Comparison of ENCODE assay signal across 8 cellular contexts in genomic region chr19:16325671-16326400, GRCh38. TPM values are rescaled to one million over a fixed set of nuclear protein-coding genes. Genes with fewer than 3 reads are reported as not detected.
DNase-seq lines count a peak whose midpoint lies in the region; ATAC-seq and TF ChIP-seq lines count a peak whose summit lies in the region.

No MANE protein-coding gene starts in this region.

- H3K4me3 ChIP-seq in BLaER1 (peak overlapping the region; percentile 75), prostate gland (peak overlapping the region; percentile 67 to 68)

- peaks cover 26% of the 10 kb centered on the region for H3K36me3 Mint-ChIP-seq in IgD-negative memory B cell
- H3K36me3 Mint-ChIP-seq in activated T-cell treated with anti-CD3 and anti-CD28 coated beads, Interleukin-2, amount 50 U/mL, for 72 hours (ENCODE audit: insufficient read depth in 2 of 2) = no peaks in the 10 kb centered on the region

- H3K4me1 ChIP-seq in BLaER1 = peaks cover 84% of the 10 kb centered on the region
- no peaks in the 10 kb centered on the region for H3K4me1 ChIP-seq in prostate gland (replicated peaks)

- H3K27ac ChIP-seq in BLaER1 (peak overlapping the region; percentile 79), prostate gland (peak overlapping the region; percentile 82 to 89)

- H3K36me3 ChIP-seq in BLaER1 = peaks cover 4% of the 10 kb centered on the region; the same call in 1 of the 2 replicates
- no peaks in the 10 kb centered on the region for H3K36me3 ChIP-seq in prostate gland

- H4K20me1 ChIP-seq in BLaER1 = peaks cover 44% of the 10 kb centered on the region

- H3K9ac ChIP-seq in BLaER1 = peak overlapping the region; percentile 82

- ATAC-seq in activated T-cell treated with anti-CD3 and anti-CD28 coated beads, Interleukin-2, amount 50 U/mL, for 72 hours (replicated peaks in 1 of 2) = no peak
- ATAC-seq in HG03175 (IDR thresholded peaks at IDR 0.05; ENCODE audit: unreplicated experiment) = no peak

- H3K9me3 Mint-ChIP-seq in IgD-negative memory B cell = peaks cover 0 to 2% (median 0%) of the 10 kb centered on the region in 3 donors
- H3K9me3 Mint-ChIP-seq in activated T-cell treated with anti-CD3 and anti-CD28 coated beads, Interleukin-2, amount 50 U/mL, for 72 hours = no peaks in the 10 kb centered on the region

- peak overlapping the region; percentile 92 to 100 (median 98) for H3K4me3 Mint-ChIP-seq in IgD-negative memory B cell
- H3K4me3 Mint-ChIP-seq in activated T-cell treated with anti-CD3 and anti-CD28 coated beads, Interleukin-2, amount 50 U/mL, for 72 hours = peak overlapping the region; percentile 80 to 86

- no peak for TF ChIP-seq POLR2A in prostate gland (IDR thresholded peaks at IDR 0.05)

- peak overlapping the region; percentile 97 to 100 (median 99) for H3K27ac Mint-ChIP-seq in IgD-negative memory B cell
- H3K27ac Mint-ChIP-seq in activated T-cell treated with anti-CD3 and anti-CD28 coated beads, Interleukin-2, amount 50 U/mL, for 72 hours = no peak overlapping the region

- H3K9me3 ChIP-seq in BLaER1 (no peaks in the 10 kb centered on the region), prostate gland (no peaks in the 10 kb centered on the region)

- WGBS in prostate gland = 10% methylated on average over 58 of the region's 76 CpGs

- H3K27me3 Mint-ChIP-seq in IgD-negative memory B cell = no peaks in the 10 kb centered on the region
- H3K27me3 Mint-ChIP-seq in activated T-cell treated with anti-CD3 and anti-CD28 coated beads, Interleukin-2, amount 50 U/mL, for 72 hours (ENCODE audit: low read depth) = peaks cover 62% of the 10 kb centered on the region

- peaks cover 25% of the 10 kb centered on the region for H3K27me3 ChIP-seq in BLaER1
- no peaks in the 10 kb centered on the region for H3K27me3 ChIP-seq in prostate gland (replicated peaks; ENCODE audit: insufficient read depth)

- peak; percentile 31 to 37 for DNase-seq in activated T-cell treated with anti-CD3 and anti-CD28 coated beads, Interleukin-2, amount 50 U/mL, for 72 hours
- DNase-seq in head of caudate nucleus (peak in 29 of 42 donors; percentile 7 to 62 (median 33)), prostate gland (ENCODE audit: low spot score) (no peak), C1 segment of cervical spinal cord (lab: John Stamatoyannopoulos, UW) (no peak), OCI-M2 (lab: John Stamatoyannopoulos, UW; ENCODE audit: unreplicated experiment) (no peak)

- peaks cover 39 to 50% (median 42%) of the 10 kb centered on the region in 3 donors for H3K4me1 Mint-ChIP-seq in IgD-negative memory B cell
- H3K4me1 Mint-ChIP-seq in activated T-cell treated with anti-CD3 and anti-CD28 coated beads, Interleukin-2, amount 50 U/mL, for 72 hours (ENCODE audit: low read depth) = peaks cover 52% of the 10 kb centered on the region

- intact Hi-C loops in head of caudate nucleus (cut with DNase I) (no loop called here), prostate gland (cut with DNase I) (loop anchor here (5.0 kb wide), 2 partner anchors 39 to 79 kb away; no protein-coding TSS in a partner anchor)

- H3K4me2 ChIP-seq in BLaER1 = peak overlapping the region; percentile 96

- no peak for TF ChIP-seq CTCF in prostate gland (IDR thresholded peaks at IDR 0.05)

RNA-seq across cellular contexts. Expression of gene KLF2, which starts 1.2 kb away (rescaled TPM):
- polyA plus RNA-seq in IgD-negative memory B cell = 199 TPM
- total RNA-seq in activated T-cell treated with anti-CD3 and anti-CD28 coated beads, Interleukin-2, amount 50 U/mL, for 72 hours = under 1 TPM; 0.36 to 0.76 TPM
- total RNA-seq in prostate gland = 10 to 100 TPM; 19.8 to 24.4 TPM

Comparison
In these comparisons a context has a peak if more than half of its experiments do, and no peak if none do; other contexts are left out.
1. DNase-seq: peak in activated T-cell treated with anti-CD3 and anti-CD28 coated beads, Interleukin-2, amount 50 U/mL, for 72 hours (2 of 2) and head of caudate nucleus (29 of 42); none in prostate gland (single experiment), C1 segment of cervical spinal cord (0 of 14) and OCI-M2 (single experiment).
2. RNA of gene KLF2, which starts 1.2 kb away (total RNA-seq): 19.8 to 24.4 TPM in prostate gland; 0.36 to 0.76 TPM in activated T-cell treated with anti-CD3 and anti-CD28 coated beads, Interleukin-2, amount 50 U/mL, for 72 hours; every median in the first group is over 10 times any median in the second.